ENCODE assay signal across 17 cellular contexts in genomic region chr11:45949992-45950407, GRCh38. TPM values are rescaled to one million over a fixed set of nuclear protein-coding genes. Genes with fewer than 3 reads are reported as not detected.
A peak's percentile ranks its signal among the peaks of the same experiment; 100 is the strongest.
DNase-seq lines count a peak whose midpoint lies in the region; ATAC-seq lines count a peak whose summit lies in the region.
"Had no signal": no experiment of that assay in that cellular context is flagged by ENCODE, and none has a peak within 500 bp of the region (broad histone marks: within the 10 kb centered on the region; RNA-seq: fewer than 3 reads in every experiment).

No MANE protein-coding gene starts in this region.

- H3K4me1 ChIP-seq in urinary bladder (ENCODE audit: insufficient read depth) = no peaks in the 10 kb centered on the region

- intact Hi-C loops in Right ventricle myocardium inferior (cut with DNase I) = no loop called here
- intact Hi-C loops in left cardiac atrium (cut with DNase I) = no loop called here
- intact Hi-C loops in posterior vena cava (cut with DNase I) = no loop called here

- peaks cover 10% of the 10 kb centered on the region for H3K36me3 ChIP-seq in urinary bladder (ENCODE audit: insufficient read depth)

- DNase-seq in Right ventricle myocardium inferior (ENCODE audit: missing footprints) (no peak), left cardiac atrium (no peak), dermis blood vessel endothelial cell (peak; percentile 15), left lobe of liver (ENCODE audit: low spot score) (no peak), posterior vena cava (ENCODE audit: low spot score) (no peak), AG08396 (ENCODE audit: low spot score) (no peak)
- DNase-seq: EL, NCI-H1417, NCI-H2029, NCI-H510A, NCI-H82 had no signal

- no peak overlapping the region for H3K4me3 ChIP-seq in urinary bladder (ENCODE audit: low read depth, low read length)

- 83% methylated on average over 1 of the region's 1 CpG for WGBS in urinary bladder

- H3K27ac ChIP-seq in urinary bladder (ENCODE audit: low read depth) = peak overlapping the region; percentile 1
- H3K27ac ChIP-seq: 22Rv1, C4-2B had no signal

- ATAC-seq in Right ventricle myocardium inferior (peak; percentile 44), left cardiac atrium (no peak), left lobe of liver (peak; percentile 28), HG03354 (IDR thresholded peaks at IDR 0.05; ENCODE audit: poor library complexity, severe bottlenecking, unreplicated experiment) (no peak)

RNA-seq across cellular contexts. Expression of gene LARGE2, which starts 27.5 kb away (rescaled TPM):
- total RNA-seq in Right ventricle myocardium inferior (not detected), left cardiac atrium (under 1 TPM; 0.32 to 0.50 TPM), dermis blood vessel endothelial cell (not detected in 2 replicates), left lobe of liver (2.9 TPM), urinary bladder (1.3 TPM), posterior vena cava (not detected)
- 4.0 TPM for polyA plus RNA-seq in urinary bladder
- total RNA-seq: LHCN-M2 had no signal

RNA-seq across cellular contexts. Expression of gene PEX16, which starts 32.3 kb away (rescaled TPM):
- 10.4 TPM for total RNA-seq in Right ventricle myocardium inferior
- 10 to 100 TPM; 13.6 to 18.4 TPM for total RNA-seq in left cardiac atrium
- total RNA-seq in dermis blood vessel endothelial cell = 28.9 and 33.4 TPM in 2 replicates
- total RNA-seq in left lobe of liver = 37.0 TPM
- 10.5 TPM for total RNA-seq in urinary bladder
- 41.5 TPM for polyA plus RNA-seq in urinary bladder
- 10 to 100 TPM; 13.3 to 18.8 TPM for total RNA-seq in posterior vena cava

RNA-seq across cellular contexts. Expression of gene FREY1, which starts 42.9 kb away (rescaled TPM):
- total RNA-seq in Right ventricle myocardium inferior (not detected), left cardiac atrium (under 1 TPM; 0.47 to 0.50 TPM), dermis blood vessel endothelial cell (0.70 and 0.85 TPM in 2 replicates), left lobe of liver (0.68 TPM), urinary bladder (0.58 TPM), posterior vena cava (under 1 TPM in 1 of 2 donors, not detected in 1; 0.57 TPM)
- polyA plus RNA-seq in urinary bladder = 0.37 TPM
- polyA plus RNA-seq: IgD-negative memory B cell had no signal

Comparison
In these comparisons a context has a peak if more than half of its experiments do, and no peak if none do; other contexts are left out.
1. ATAC-seq: peak in Right ventricle myocardium inferior (single experiment) and left lobe of liver (single experiment); none in left cardiac atrium (0 of 2) and HG03354 (single experiment).